ENCODE assay signal across 9 cellular contexts in genomic region chr16:85227924-85228462, GRCh38.
DNase-seq lines count a peak whose midpoint lies in the region; ATAC-seq and TF ChIP-seq lines count a peak whose summit lies in the region.
"Had no signal": no experiment of that assay in that cellular context is flagged by ENCODE, and none has a peak within 500 bp of the region (broad histone marks: within the 10 kb centered on the region; RNA-seq: fewer than 3 reads in every experiment).

No MANE protein-coding gene starts in this region.

- H3K4me3 ChIP-seq in spleen = no peak overlapping the region

- no peaks in the 10 kb centered on the region for H3K36me3 ChIP-seq in spleen
- H3K36me3 ChIP-seq: neutrophil had no signal

- 72 to 81% (median 77%) methylated on average over 17 of the region's 17 CpGs for WGBS in spleen, 5 donors

- intact Hi-C loops in spleen (cut with DNase I; ENCODE audit: low total_unique reads) = no loop called here

- no peaks in the 10 kb centered on the region for H3K27me3 ChIP-seq in spleen (replicated peaks in 1 of 7)

- no peak for TF ChIP-seq CTCF in spleen (IDR thresholded peaks at IDR 0.05 in 8 of 11, conservative IDR thresholded peaks at IDR 0.05 in 3 of 11)

- ATAC-seq in GM19455 (IDR thresholded peaks at IDR 0.05; ENCODE audit: unreplicated experiment) (no peak), HG03378 (IDR thresholded peaks at IDR 0.05; ENCODE audit: unreplicated experiment) (no peak)

- H3K4me1 ChIP-seq in spleen = peaks cover 0 to 56% (median 30%) of the 10 kb centered on the region in 6 donors

- peaks cover 0 to 4% (median 0%) of the 10 kb centered on the region in 8 donors for H3K9me3 ChIP-seq in spleen
- H3K9me3 ChIP-seq: neutrophil had no signal

- TF ChIP-seq POLR2A in spleen (IDR thresholded peaks at IDR 0.05) = no peak

- peak overlapping the region in 5 of 8 donors; percentile 2 to 52 (median 36) for H3K27ac ChIP-seq in spleen
- H3K27ac ChIP-seq: neutrophil had no signal

- DNase-seq in NCI-H2227 (lab: John Stamatoyannopoulos, UW; ENCODE audit: unreplicated experiment) (peak; percentile 8), NCI-H2227 treated with DMSO at 0.1 percent for 48 hours (lab: John Stamatoyannopoulos, UW) (no peak), MV-4-11 (lab: John Stamatoyannopoulos, UW) (peak; percentile 15), dedifferentiated amniotic fluid mesenchymal stem cell (ENCODE audit: extremely low spot score) (peak; percentile 56), spleen (no peak), NCI-H748 (lab: John Stamatoyannopoulos, UW; ENCODE audit: unreplicated experiment) (no peak)

Comparison
In these comparisons a context has a peak if more than half of its experiments do, and no peak if none do; other contexts are left out.
1. DNase-seq: peak in NCI-H2227 (single experiment), MV-4-11 (single experiment) and dedifferentiated amniotic fluid mesenchymal stem cell (single experiment); none in NCI-H2227 treated with DMSO at 0.1 percent for 48 hours (single experiment), spleen (single experiment) and NCI-H748 (single experiment).